15 cellular contexts compared by ENCODE assay signal in genomic region chr4:38511702-38512101, GRCh38.
DNase-seq lines count a peak whose midpoint lies in the region; ATAC-seq and FAIRE-seq lines count a peak whose summit lies in the region.
"Had no signal": no experiment of that assay in that cellular context is flagged by ENCODE, and none has a peak within 500 bp of the region (broad histone marks: within the 10 kb centered on the region; RNA-seq: fewer than 3 reads in every experiment).

No MANE protein-coding gene starts in this region.

- H3K27ac Mint-ChIP-seq in activated naive CD4-positive, alpha-beta T cell treated with anti-CD3 and anti-CD28 coated beads for 36 hours = peak overlapping the region; percentile 69
- H3K27ac Mint-ChIP-seq in activated T-helper 1 cell treated with anti-CD3 and anti-CD28 coated beads, Interleukin-12 subunit alpha, Interleukin-12 subunit beta, Interleukin-2, Interleukin-4 antibody, amounts not matched to agents 30 ng/mL and 10 ng/mL and 1 ng/mL, durations not matched to agents 14 hours and 24 hours and 36 hours = no peak overlapping the region
- peak overlapping the region; percentile 60 to 96 (median 92) for H3K27ac Mint-ChIP-seq in naive thymus-derived CD8-positive, alpha-beta T cell

- no peak for ATAC-seq in naive thymus-derived CD8-positive, alpha-beta T cell
- ATAC-seq in HG02678 (IDR thresholded peaks at IDR 0.05; ENCODE audit: unreplicated experiment) (no peak), GM18519 (IDR thresholded peaks at IDR 0.05; ENCODE audit: low FRiP score, unreplicated experiment) (no peak)

- H3K4me3 Mint-ChIP-seq in activated naive CD4-positive, alpha-beta T cell treated with anti-CD3 and anti-CD28 coated beads for 36 hours = peak overlapping the region; percentile 56
- peak overlapping the region; percentile 3 for H3K4me3 Mint-ChIP-seq in activated T-helper 1 cell treated with anti-CD3 and anti-CD28 coated beads, Interleukin-12 subunit alpha, Interleukin-12 subunit beta, Interleukin-2, Interleukin-4 antibody, amounts not matched to agents 30 ng/mL and 10 ng/mL and 1 ng/mL, durations not matched to agents 14 hours and 24 hours and 36 hours
- peak overlapping the region; percentile 74 to 94 (median 84) for H3K4me3 Mint-ChIP-seq in naive thymus-derived CD8-positive, alpha-beta T cell
- H3K4me3 Mint-ChIP-seq: H9 had no signal

- in situ Hi-C loops in HAP-1 (cut with MboI; ENCODE audit: low sequenced_read_pairs) = no loop called here

- no peaks in the 10 kb centered on the region for H3K9me3 Mint-ChIP-seq in activated naive CD4-positive, alpha-beta T cell treated with anti-CD3 and anti-CD28 coated beads for 36 hours
- peaks cover 5% of the 10 kb centered on the region for H3K9me3 Mint-ChIP-seq in activated T-helper 1 cell treated with anti-CD3 and anti-CD28 coated beads, Interleukin-12 subunit alpha, Interleukin-12 subunit beta, Interleukin-2, Interleukin-4 antibody, amounts not matched to agents 30 ng/mL and 10 ng/mL and 1 ng/mL, durations not matched to agents 14 hours and 24 hours and 36 hours
- no peaks in the 10 kb centered on the region for H3K9me3 Mint-ChIP-seq in naive thymus-derived CD8-positive, alpha-beta T cell
- H3K9me3 Mint-ChIP-seq: H9 had no signal

- H3K27me3 ChIP-seq in HAP-1 (ENCODE audit: low read depth) = no peaks in the 10 kb centered on the region; the same call in 1 of the 2 replicates

- no peaks in the 10 kb centered on the region for H3K4me1 ChIP-seq in HAP-1

- H3K36me3 Mint-ChIP-seq in activated naive CD4-positive, alpha-beta T cell treated with anti-CD3 and anti-CD28 coated beads for 36 hours (ENCODE audit: low read depth) = no peaks in the 10 kb centered on the region
- peaks cover 13% of the 10 kb centered on the region for H3K36me3 Mint-ChIP-seq in activated T-helper 1 cell treated with anti-CD3 and anti-CD28 coated beads, Interleukin-12 subunit alpha, Interleukin-12 subunit beta, Interleukin-2, Interleukin-4 antibody, amounts not matched to agents 30 ng/mL and 10 ng/mL and 1 ng/mL, durations not matched to agents 14 hours and 24 hours and 36 hours (ENCODE audit: low read depth)
- H3K36me3 Mint-ChIP-seq in naive thymus-derived CD8-positive, alpha-beta T cell = peaks cover 21 to 44% (median 30%) of the 10 kb centered on the region in 3 donors

- POLR2A ChIA-PET in naive thymus-derived CD8-positive, alpha-beta T cell (lab: Charles Lee) = interaction anchor here (0.6 to 3.4 kb wide), 6 partner anchors 143 to 1670 kb away, joined by 4 to 33 read pairs (median 6); partner anchors contain the start of gene KLF3

- H3K9me3 ChIP-seq in HAP-1 = no peaks in the 10 kb centered on the region

- peak; percentile 9 for FAIRE-seq in GM18507 (lab: Jason Lieb, UNC)

- no peak for DNase-seq in activated naive CD4-positive, alpha-beta T cell treated with anti-CD3 and anti-CD28 coated beads for 36 hours
- DNase-seq in activated naive CD4-positive, alpha-beta T cell treated with anti-CD3 and anti-CD28 coated beads, Interleukin-2, amount 50 U/mL, for 16 hours = no peak
- DNase-seq in GM18507 (ENCODE audit: extremely low spot score, insufficient read length, low read depth) (no peak), HAP-1 (ENCODE audit: low spot score in 2 of 2) (no peak)
- DNase-seq in activated T-helper 1 cell treated with anti-CD3 and anti-CD28 coated beads, Interleukin-12 subunit alpha, Interleukin-12 subunit beta, Interleukin-2, Interleukin-4 antibody, amounts not matched to agents 30 ng/mL and 10 ng/mL and 1 ng/mL, durations not matched to agents 14 hours and 24 hours and 36 hours (ENCODE audit: low spot score) = no peak
- no peak for DNase-seq in naive thymus-derived CD8-positive, alpha-beta T cell
- DNase-seq: COR-L47, DMS153, H9, Kasumi-1, NCI-H1930, NCI-H2171 treated with DMSO at 0.1 percent for 48 hours, NCI-H82 had no signal

- intact Hi-C loops in activated naive CD4-positive, alpha-beta T cell treated with anti-CD3 and anti-CD28 coated beads for 36 hours (cut with micrococcal nuclease) = loop anchor here (2.0 to 5.0 kb wide), 4 partner anchors 57 to 379 kb away; no protein-coding TSS in a partner anchor
- intact Hi-C loops in activated T-helper 1 cell treated with anti-CD3 and anti-CD28 coated beads, Interleukin-12 subunit alpha, Interleukin-12 subunit beta, Interleukin-2, Interleukin-4 antibody, amounts not matched to agents 30 ng/mL and 10 ng/mL and 1 ng/mL, durations not matched to agents 14 hours and 24 hours and 36 hours (cut with micrococcal nuclease) = no loop called here

- CTCF ChIA-PET in activated naive CD4-positive, alpha-beta T cell treated with anti-CD3 and anti-CD28 coated beads for 36 hours (lab: Charles Lee) = interaction anchor here (2.2 kb wide), 1 partner anchor 193 kb away, joined by 8 read pairs; no protein-coding TSS in a partner anchor

- peaks cover 94% of the 10 kb centered on the region for H3K4me1 Mint-ChIP-seq in activated naive CD4-positive, alpha-beta T cell treated with anti-CD3 and anti-CD28 coated beads for 36 hours (ENCODE audit: low read depth)
- H3K4me1 Mint-ChIP-seq in activated T-helper 1 cell treated with anti-CD3 and anti-CD28 coated beads, Interleukin-12 subunit alpha, Interleukin-12 subunit beta, Interleukin-2, Interleukin-4 antibody, amounts not matched to agents 30 ng/mL and 10 ng/mL and 1 ng/mL, durations not matched to agents 14 hours and 24 hours and 36 hours (ENCODE audit: low read depth) = peaks cover 75% of the 10 kb centered on the region
- H3K4me1 Mint-ChIP-seq in naive thymus-derived CD8-positive, alpha-beta T cell = peaks cover 61 to 94% (median 91%) of the 10 kb centered on the region in 4 donors

- no peak overlapping the region for H3K4me3 ChIP-seq in HAP-1

- no peaks in the 10 kb centered on the region for H3K27me3 Mint-ChIP-seq in activated naive CD4-positive, alpha-beta T cell treated with anti-CD3 and anti-CD28 coated beads for 36 hours (ENCODE audit: low read depth)
- peaks cover 39% of the 10 kb centered on the region for H3K27me3 Mint-ChIP-seq in activated T-helper 1 cell treated with anti-CD3 and anti-CD28 coated beads, Interleukin-12 subunit alpha, Interleukin-12 subunit beta, Interleukin-2, Interleukin-4 antibody, amounts not matched to agents 30 ng/mL and 10 ng/mL and 1 ng/mL, durations not matched to agents 14 hours and 24 hours and 36 hours (ENCODE audit: insufficient read depth)
- no peaks in the 10 kb centered on the region for H3K27me3 Mint-ChIP-seq in naive thymus-derived CD8-positive, alpha-beta T cell

- no peaks in the 10 kb centered on the region for H3K36me3 ChIP-seq in HAP-1 (replicated peaks)

Comparison
In these comparisons a context has a peak if more than half of its experiments do, and no peak if none do; other contexts are left out.
1. H3K4me3 Mint-ChIP-seq: peak in every context shown above with its lines; median percentile 84 in naive thymus-derived CD8-positive, alpha-beta T cell; 56 in activated naive CD4-positive, alpha-beta T cell treated with anti-CD3 and anti-CD28 coated beads for 36 hours; 3 in activated T-helper 1 cell treated with anti-CD3 and anti-CD28 coated beads, Interleukin-12 subunit alpha, Interleukin-12 subunit beta, Interleukin-2, Interleukin-4 antibody, amounts not matched to agents 30 ng/mL and 10 ng/mL and 1 ng/mL, durations not matched to agents 14 hours and 24 hours and 36 hours.